Comparison of ENCODE assay signal across 8 cellular contexts in the genomic region with DNA sequence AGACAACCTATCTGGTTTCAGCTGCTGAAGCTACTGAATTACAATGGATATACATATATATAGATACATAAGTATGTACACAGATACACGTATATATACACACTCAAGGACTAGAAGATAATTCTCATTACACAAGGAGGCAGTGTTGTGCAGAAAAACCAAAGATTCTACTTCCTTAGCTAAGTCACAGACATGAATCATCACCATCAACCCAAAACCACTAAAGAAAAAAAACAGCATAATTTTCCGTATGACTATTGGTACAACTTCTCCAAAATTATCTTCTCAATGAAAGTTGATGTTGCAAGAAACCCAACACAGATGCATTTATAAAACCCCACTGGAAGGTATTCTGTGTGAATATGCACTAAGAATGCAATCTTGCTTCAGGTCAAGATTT. TPM values are rescaled to one million over a fixed set of nuclear protein-coding genes. Genes with fewer than 3 reads are reported as not detected.
DNase-seq lines count a peak whose midpoint lies in the region; ATAC-seq and TF ChIP-seq lines count a peak whose summit lies in the region.

No MANE protein-coding gene starts in this region.

- peak; percentile 69 for TF ChIP-seq CTCF in CD4-positive, alpha-beta T cell (IDR thresholded peaks at IDR 0.05)
- TF ChIP-seq CTCF in astrocyte of the cerebellum (IDR thresholded peaks at IDR 0.05; ENCODE audit: low read depth, low read length, missing control alignments) (peak; percentile 35), type B pancreatic cell (conservative IDR thresholded peaks at IDR 0.05) (peak; percentile 61)

- intact Hi-C loops in CD4-positive, alpha-beta T cell (cut with DNase I, micrococcal nuclease), result loop anchor here (1.0 to 5.0 kb wide), 9 partner anchors 37 to 493 kb away; a partner anchor contains a TSS

- no peaks in the 10 kb centered on the region for H3K9me3 Mint-ChIP-seq in CD4-positive, alpha-beta T cell
- H3K9me3 Mint-ChIP-seq in type B pancreatic cell, result peaks cover 8% of the 10 kb centered on the region

- no peaks in the 10 kb centered on the region for H3K36me3 Mint-ChIP-seq in CD4-positive, alpha-beta T cell (ENCODE audit: low read depth)
- H3K36me3 Mint-ChIP-seq in type B pancreatic cell, result no peaks in the 10 kb centered on the region

- peak overlapping the region; percentile 5 for H3K4me3 Mint-ChIP-seq in CD4-positive, alpha-beta T cell
- no peak overlapping the region for H3K4me3 Mint-ChIP-seq in type B pancreatic cell

- in situ Hi-C loops in astrocyte of the cerebellum (cut with HindIII; ENCODE audit: low sequenced_read_pairs), result no loop called here

- no peak overlapping the region for H3K4me3 ChIP-seq in astrocyte of the cerebellum (ENCODE audit: low read depth, low read length)

- peak overlapping the region; percentile 1 for H3K27ac Mint-ChIP-seq in CD4-positive, alpha-beta T cell
- H3K27ac Mint-ChIP-seq in type B pancreatic cell, result no peak overlapping the region

- peaks cover 15% of the 10 kb centered on the region for H3K27me3 Mint-ChIP-seq in CD4-positive, alpha-beta T cell
- H3K27me3 Mint-ChIP-seq in type B pancreatic cell, result peaks cover 3% of the 10 kb centered on the region

- H3K4me1 Mint-ChIP-seq in CD4-positive, alpha-beta T cell (ENCODE audit: low read depth), result peaks cover 11% of the 10 kb centered on the region
- no peaks in the 10 kb centered on the region for H3K4me1 Mint-ChIP-seq in type B pancreatic cell (ENCODE audit: unreplicated experiment)

- no peak for DNase-seq in CD4-positive, alpha-beta T cell
- DNase-seq in NCI-H446 (lab: John Stamatoyannopoulos, UW) (peak; percentile 29 to 73), astrocyte of the cerebellum (ENCODE audit: low read depth) (peak; percentile 87), inferior parietal cortex (ENCODE audit: extremely low spot score) (peak; percentile 73), type B pancreatic cell (ENCODE audit: extremely low spot score, unreplicated experiment) (no peak), HK-2 (ENCODE audit: unreplicated experiment) (no peak)

- CTCF ChIA-PET in CD4-positive, alpha-beta T cell (lab: Charles Lee), result interaction anchor here (0.6 to 2.2 kb wide), 31 partner anchors 9 to 502 kb away, joined by 3 to 14 read pairs (median 5); a partner anchor contains a TSS

- no peaks in the 10 kb centered on the region for H3K27me3 ChIP-seq in CD4-positive, alpha-beta T cell (ENCODE audit: control insufficient read depth, insufficient read depth, low read length)

- POLR2A ChIA-PET in CD4-positive, alpha-beta T cell (lab: Charles Lee), result interaction anchor here (0.7 to 2.1 kb wide), 10 partner anchors 10 to 301 kb away, joined by 3 to 21 read pairs (median 5); a partner anchor contains a TSS

- peak; percentile 98 for ATAC-seq in CD4-positive, alpha-beta T cell (ENCODE audit: poor library complexity)
- ATAC-seq in GM18858 (IDR thresholded peaks at IDR 0.05; ENCODE audit: unreplicated experiment) (peak; percentile 96), HG02973 (IDR thresholded peaks at IDR 0.05; ENCODE audit: unreplicated experiment) (peak; percentile 96)

- H3K27ac ChIP-seq in CD4-positive, alpha-beta T cell (ENCODE audit: low read depth, low read length), result no peak overlapping the region

- no peaks in the 10 kb centered on the region for H3K9me3 ChIP-seq in CD4-positive, alpha-beta T cell (ENCODE audit: control insufficient read depth, low read length)

RNA-seq across cellular contexts. Expression of a gene that starts 36.8 kb away (rescaled TPM):
- total RNA-seq in CD4-positive, alpha-beta T cell, result 10 to 100 TPM; 67.6 to 69.4 TPM
- 29.5 and 34.1 TPM in 2 replicates for total RNA-seq in type B pancreatic cell (ENCODE audit: low replicate concordance)

RNA-seq across cellular contexts. Expression of a gene that starts 44.0 kb away (rescaled TPM):
- not detected for total RNA-seq in CD4-positive, alpha-beta T cell
- not detected in 2 replicates for total RNA-seq in type B pancreatic cell (ENCODE audit: low replicate concordance)

Comparison
In these comparisons a context has a peak if more than half of its experiments do, and no peak if none do; other contexts are left out.
1. DNase-seq: peak in NCI-H446 (2 of 2), astrocyte of the cerebellum (single experiment) and inferior parietal cortex (single experiment); none in CD4-positive, alpha-beta T cell (0 of 10), type B pancreatic cell (single experiment) and HK-2 (single experiment).
2. Peak in every context shown above with its lines, with median percentiles within 50 percentile points of each other: ATAC-seq and CTCF ChIP-seq.